8 cellular contexts compared by ENCODE assay signal in genomic region chr16:30657866-30658730, GRCh38. TPM values are rescaled to one million over a fixed set of nuclear protein-coding genes. Genes with fewer than 3 reads are reported as not detected.
DNase-seq lines count a peak whose midpoint lies in the region; ATAC-seq and TF ChIP-seq lines count a peak whose summit lies in the region.

FBRS (plus strand) TSS chr16:30658431; CDS start chr16:30659519, 1,088 bp downstream.

- WGBS in esophagus, 2 donors, result 0 to 1% methylated on average over 82 to 86 of the region's 86 CpGs

- H3K4me3 ChIP-seq in esophagus (ENCODE audit: low read depth in 1 of 2, low read length in 2 of 2), result peak within 1 kb of the TSS; percentile 83 to 92
- peak within 1 kb of the TSS; percentile 84 to 98 for H3K4me3 ChIP-seq in muscle layer of colon (ENCODE audit: low read depth in 1 of 2, low read length in 2 of 2)

- peak; percentile 62 for ATAC-seq in GM21619 (IDR thresholded peaks at IDR 0.05; ENCODE audit: unreplicated experiment)
- peak; percentile 71 to 72 for ATAC-seq in activated T-cell treated with anti-CD3 and anti-CD28 coated beads, Interleukin-2, amount 50 U/mL, for 4 hours

- peaks cover 41% of the 10 kb centered on the region for H3K4me1 Mint-ChIP-seq in activated T-cell treated with anti-CD3 and anti-CD28 coated beads, Interleukin-2, amount 50 U/mL, for 4 hours (ENCODE audit: low read depth)

- H3K9me3 ChIP-seq in esophagus (ENCODE audit: control insufficient read depth in 2 of 2, insufficient read depth in 1 of 2, low read depth in 1 of 2, low read length in 1 of 2) (no peaks in the 10 kb centered on the region), muscle layer of colon (ENCODE audit: low read length) (no peaks in the 10 kb centered on the region)

- H3K27me3 ChIP-seq in esophagus (ENCODE audit: control insufficient read depth in 1 of 2, insufficient read depth in 2 of 2, low read length in 2 of 2) (no peaks in the 10 kb centered on the region), muscle layer of colon (ENCODE audit: control insufficient read depth in 1 of 2, insufficient read depth in 2 of 2, low read length in 2 of 2) (no peaks in the 10 kb centered on the region)

- peak within 1 kb of the TSS; percentile 98 to 100 for H3K27ac ChIP-seq in esophagus (ENCODE audit: low read depth in 2 of 2, low read length in 1 of 2)
- peak within 1 kb of the TSS; percentile 89 for H3K27ac ChIP-seq in muscle layer of colon (ENCODE audit: low read depth, low read length)

- in situ Hi-C loops in KBM-7 (cut with MboI; ENCODE audit: low pct_unique_long_range_greater_than_20kb, low sequenced_read_pairs), result no loop called here

- no peaks in the 10 kb centered on the region for H3K27me3 Mint-ChIP-seq in activated T-cell treated with anti-CD3 and anti-CD28 coated beads, Interleukin-2, amount 50 U/mL, for 4 hours (ENCODE audit: low read depth)

- peak within 1 kb of the TSS; percentile 90 for H3K4me3 Mint-ChIP-seq in activated T-cell treated with anti-CD3 and anti-CD28 coated beads, Interleukin-2, amount 50 U/mL, for 4 hours

- peaks cover 30% of the 10 kb centered on the region for H3K36me3 Mint-ChIP-seq in activated T-cell treated with anti-CD3 and anti-CD28 coated beads, Interleukin-2, amount 50 U/mL, for 4 hours (ENCODE audit: insufficient read depth)

- peaks cover 0 to 13% of the 10 kb centered on the region in 2 donors for H3K4me1 ChIP-seq in esophagus (ENCODE audit: control insufficient read depth in 2 of 2, insufficient read depth in 2 of 2, low read length in 1 of 2)
- peaks cover 51% of the 10 kb centered on the region for H3K4me1 ChIP-seq in muscle layer of colon (ENCODE audit: insufficient read depth, low read length)

- DNase-seq in DMS53 (lab: John Stamatoyannopoulos, UW) (peak; percentile 99), KBM-7 (peak; percentile 100)
- peak; percentile 100 for DNase-seq in activated T-cell treated with anti-CD3 and anti-CD28 coated beads, Interleukin-2, amount 50 U/mL, for 4 hours
- peak; percentile 100 for DNase-seq in stimulated activated CD8-positive, alpha-beta memory T cell treated with anti-CD3 and anti-CD28 coated beads, Interleukin-7, amount 100 ng/mL, for 4 hours (ENCODE audit: low read depth in 2 of 2)

- no peaks in the 10 kb centered on the region for H3K9me3 Mint-ChIP-seq in activated T-cell treated with anti-CD3 and anti-CD28 coated beads, Interleukin-2, amount 50 U/mL, for 4 hours

- H3K9ac ChIP-seq in muscle layer of colon (ENCODE audit: low read length), result peak within 1 kb of the TSS; percentile 77

- H3K36me3 ChIP-seq in esophagus (ENCODE audit: control insufficient read depth in 2 of 2, insufficient read depth in 2 of 2, low read length in 1 of 2), result peaks cover 18 to 41% of the 10 kb centered on the region in 2 donors
- H3K36me3 ChIP-seq in muscle layer of colon (ENCODE audit: insufficient read depth, low read length), result peaks cover 58% of the 10 kb centered on the region

TF ChIP-seq in PFSK-1, 5 proteins besides CTCF, POLR2A, EP300 and RAD21:
- peak; percentile 58; the same call in 1 of the 2 replicates for TF ChIP-seq SIN3A (IDR thresholded peaks at IDR 0.05; ENCODE audit: borderline replicate concordance, insufficient read depth, low read length)
- TF ChIP-seq TAF1 (IDR thresholded peaks at IDR 0.05; ENCODE audit: borderline replicate concordance, insufficient read depth, low read length), result no peak; the same call in 1 of the 2 replicates
- peak; percentile 46; the same call in 1 of the 2 replicates for TF ChIP-seq POLR2AphosphoS5 (IDR thresholded peaks at IDR 0.05; ENCODE audit: low read depth, low read length)
- TF ChIP-seq FOXP2 (optimal IDR thresholded peaks at IDR 0.05; ENCODE audit: borderline replicate concordance, extremely low read depth, extremely low read length, insufficient read depth), result no peak

RNA-seq across cellular contexts. Expression of gene FBRS, which starts in this region (rescaled TPM):
- 44.4 TPM for polyA plus RNA-seq in PFSK-1 (2012; ENCODE audit: insufficient read length, low read depth)
- 100 to 1,000 TPM; 132 to 158 (median 137) TPM for total RNA-seq in activated T-cell treated with anti-CD3 and anti-CD28 coated beads, Interleukin-2, amount 50 U/mL, for 4 hours
- polyA plus RNA-seq in esophagus, result 10 to 100 TPM; 43.5 to 84.8 TPM

Comparison
In these comparisons a context has a peak if more than half of its experiments do, and no peak if none do; other contexts are left out.
1. Peak in every context shown above with its lines: DNase-seq, ATAC-seq, H3K4me3 ChIP-seq and H3K27ac ChIP-seq.